ENCODE assay signal across 1 cellular context in the genomic region with DNA sequence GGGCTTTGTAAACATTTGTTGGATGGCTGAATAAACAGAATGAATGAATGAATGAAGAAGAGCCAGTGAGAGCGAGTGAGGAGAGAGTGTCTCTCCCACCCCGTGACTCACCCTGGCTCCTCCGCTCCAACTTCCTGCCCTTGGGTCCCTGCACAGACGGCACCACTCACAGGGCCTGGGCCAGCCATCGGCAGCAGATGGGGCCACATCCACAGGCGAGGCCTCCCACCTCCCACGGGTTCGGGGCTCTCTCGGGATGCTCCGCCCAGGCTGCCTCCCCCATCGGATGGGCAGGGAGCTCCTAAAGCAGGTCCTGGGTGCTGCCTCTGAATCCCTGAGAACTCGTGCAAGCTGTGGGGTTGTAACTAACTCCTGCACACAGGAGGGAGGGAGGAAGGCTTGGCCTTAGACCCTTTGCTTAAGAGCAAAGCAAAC.
TF ChIP-seq lines count a peak whose summit lies in the region.

No MANE protein-coding gene starts in this region.

TF ChIP-seq in HepG2, 621 proteins besides CTCF, POLR2A, EP300 and RAD21 (continued from another document):
- TF ChIP-seq RERE (CRISPR knock-in tag; IDR thresholded peaks at IDR 0.05; ENCODE audit: low read depth) (no peak), ISL2 (CRISPR knock-in tag; IDR thresholded peaks at IDR 0.05) (no peak), ZFP62 (CRISPR knock-in tag; IDR thresholded peaks at IDR 0.05) (no peak), ZNF180 (CRISPR knock-in tag; IDR thresholded peaks at IDR 0.05; ENCODE audit: borderline replicate concordance, low read depth) (no peak), XRCC5 (optimal IDR thresholded peaks at IDR 0.05; ENCODE audit: low read length) (peak; percentile 35), ZNF615 (CRISPR knock-in tag; IDR thresholded peaks at IDR 0.05; ENCODE audit: borderline replicate concordance) (no peak), GTF3A (CRISPR knock-in tag; conservative IDR thresholded peaks at IDR 0.05) (no peak), ZNF687 (CRISPR knock-in tag; IDR thresholded peaks at IDR 0.05) (0 out of 2 replicates have a peak, but pooled peaks have one; percentile 11), ZNF30 (CRISPR knock-in tag; IDR thresholded peaks at IDR 0.05) (no peak), NFE2 (CRISPR knock-in tag; IDR thresholded peaks at IDR 0.05) (no peak), NFE2L2 (IDR thresholded peaks at IDR 0.05; ENCODE audit: low read length) (no peak), PITX1 (CRISPR knock-in tag; IDR thresholded peaks at IDR 0.05) (no peak), CBX5 (CRISPR knock-in tag; IDR thresholded peaks at IDR 0.05; ENCODE audit: borderline replicate concordance) (no peak)
- TF ChIP-seq, protein P1, sequence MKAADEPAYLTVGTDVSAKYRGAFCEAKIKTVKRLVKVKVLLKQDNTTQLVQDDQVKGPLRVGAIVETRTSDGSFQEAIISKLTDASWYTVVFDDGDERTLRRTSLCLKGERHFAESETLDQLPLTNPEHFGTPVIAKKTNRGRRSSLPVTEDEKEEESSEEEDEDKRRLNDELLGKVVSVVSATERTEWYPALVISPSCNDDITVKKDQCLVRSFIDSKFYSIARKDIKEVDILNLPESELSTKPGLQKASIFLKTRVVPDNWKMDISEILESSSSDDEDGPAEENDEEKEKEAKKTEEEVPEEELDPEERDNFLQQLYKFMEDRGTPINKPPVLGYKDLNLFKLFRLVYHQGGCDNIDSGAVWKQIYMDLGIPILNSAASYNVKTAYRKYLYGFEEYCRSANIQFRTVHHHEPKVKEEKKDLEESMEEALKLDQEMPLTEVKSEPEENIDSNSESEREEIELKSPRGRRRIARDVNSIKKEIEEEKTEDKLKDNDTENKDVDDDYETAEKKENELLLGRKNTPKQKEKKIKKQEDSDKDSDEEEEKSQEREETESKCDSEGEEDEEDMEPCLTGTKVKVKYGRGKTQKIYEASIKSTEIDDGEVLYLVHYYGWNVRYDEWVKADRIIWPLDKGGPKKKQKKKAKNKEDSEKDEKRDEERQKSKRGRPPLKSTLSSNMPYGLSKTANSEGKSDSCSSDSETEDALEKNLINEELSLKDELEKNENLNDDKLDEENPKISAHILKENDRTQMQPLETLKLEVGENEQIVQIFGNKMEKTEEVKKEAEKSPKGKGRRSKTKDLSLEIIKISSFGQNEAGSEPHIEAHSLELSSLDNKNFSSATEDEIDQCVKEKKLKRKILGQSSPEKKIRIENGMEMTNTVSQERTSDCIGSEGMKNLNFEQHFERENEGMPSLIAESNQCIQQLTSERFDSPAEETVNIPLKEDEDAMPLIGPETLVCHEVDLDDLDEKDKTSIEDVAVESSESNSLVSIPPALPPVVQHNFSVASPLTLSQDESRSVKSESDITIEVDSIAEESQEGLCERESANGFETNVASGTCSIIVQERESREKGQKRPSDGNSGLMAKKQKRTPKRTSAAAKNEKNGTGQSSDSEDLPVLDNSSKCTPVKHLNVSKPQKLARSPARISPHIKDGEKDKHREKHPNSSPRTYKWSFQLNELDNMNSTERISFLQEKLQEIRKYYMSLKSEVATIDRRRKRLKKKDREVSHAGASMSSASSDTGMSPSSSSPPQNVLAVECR (CRISPR knock-in tag; IDR thresholded peaks at IDR 0.05; ENCODE audit: borderline replicate concordance), result 0 out of 2 replicates have a peak, but pooled peaks have one; percentile 21
- TF ChIP-seq, protein P2, sequence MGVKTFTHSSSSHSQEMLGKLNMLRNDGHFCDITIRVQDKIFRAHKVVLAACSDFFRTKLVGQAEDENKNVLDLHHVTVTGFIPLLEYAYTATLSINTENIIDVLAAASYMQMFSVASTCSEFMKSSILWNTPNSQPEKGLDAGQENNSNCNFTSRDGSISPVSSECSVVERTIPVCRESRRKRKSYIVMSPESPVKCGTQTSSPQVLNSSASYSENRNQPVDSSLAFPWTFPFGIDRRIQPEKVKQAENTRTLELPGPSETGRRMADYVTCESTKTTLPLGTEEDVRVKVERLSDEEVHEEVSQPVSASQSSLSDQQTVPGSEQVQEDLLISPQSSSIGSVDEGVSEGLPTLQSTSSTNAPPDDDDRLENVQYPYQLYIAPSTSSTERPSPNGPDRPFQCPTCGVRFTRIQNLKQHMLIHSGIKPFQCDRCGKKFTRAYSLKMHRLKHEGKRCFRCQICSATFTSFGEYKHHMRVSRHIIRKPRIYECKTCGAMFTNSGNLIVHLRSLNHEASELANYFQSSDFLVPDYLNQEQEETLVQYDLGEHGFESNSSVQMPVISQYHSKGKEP (CRISPR knock-in tag; IDR thresholded peaks at IDR 0.05), result no peak
- TF ChIP-seq, protein P3, sequence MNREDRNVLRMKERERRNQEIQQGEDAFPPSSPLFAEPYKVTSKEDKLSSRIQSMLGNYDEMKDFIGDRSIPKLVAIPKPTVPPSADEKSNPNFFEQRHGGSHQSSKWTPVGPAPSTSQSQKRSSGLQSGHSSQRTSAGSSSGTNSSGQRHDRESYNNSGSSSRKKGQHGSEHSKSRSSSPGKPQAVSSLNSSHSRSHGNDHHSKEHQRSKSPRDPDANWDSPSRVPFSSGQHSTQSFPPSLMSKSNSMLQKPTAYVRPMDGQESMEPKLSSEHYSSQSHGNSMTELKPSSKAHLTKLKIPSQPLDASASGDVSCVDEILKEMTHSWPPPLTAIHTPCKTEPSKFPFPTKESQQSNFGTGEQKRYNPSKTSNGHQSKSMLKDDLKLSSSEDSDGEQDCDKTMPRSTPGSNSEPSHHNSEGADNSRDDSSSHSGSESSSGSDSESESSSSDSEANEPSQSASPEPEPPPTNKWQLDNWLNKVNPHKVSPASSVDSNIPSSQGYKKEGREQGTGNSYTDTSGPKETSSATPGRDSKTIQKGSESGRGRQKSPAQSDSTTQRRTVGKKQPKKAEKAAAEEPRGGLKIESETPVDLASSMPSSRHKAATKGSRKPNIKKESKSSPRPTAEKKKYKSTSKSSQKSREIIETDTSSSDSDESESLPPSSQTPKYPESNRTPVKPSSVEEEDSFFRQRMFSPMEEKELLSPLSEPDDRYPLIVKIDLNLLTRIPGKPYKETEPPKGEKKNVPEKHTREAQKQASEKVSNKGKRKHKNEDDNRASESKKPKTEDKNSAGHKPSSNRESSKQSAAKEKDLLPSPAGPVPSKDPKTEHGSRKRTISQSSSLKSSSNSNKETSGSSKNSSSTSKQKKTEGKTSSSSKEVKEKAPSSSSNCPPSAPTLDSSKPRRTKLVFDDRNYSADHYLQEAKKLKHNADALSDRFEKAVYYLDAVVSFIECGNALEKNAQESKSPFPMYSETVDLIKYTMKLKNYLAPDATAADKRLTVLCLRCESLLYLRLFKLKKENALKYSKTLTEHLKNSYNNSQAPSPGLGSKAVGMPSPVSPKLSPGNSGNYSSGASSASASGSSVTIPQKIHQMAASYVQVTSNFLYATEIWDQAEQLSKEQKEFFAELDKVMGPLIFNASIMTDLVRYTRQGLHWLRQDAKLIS (CRISPR knock-in tag; IDR thresholded peaks at IDR 0.05), result no peak
- TF ChIP-seq, protein P4, sequence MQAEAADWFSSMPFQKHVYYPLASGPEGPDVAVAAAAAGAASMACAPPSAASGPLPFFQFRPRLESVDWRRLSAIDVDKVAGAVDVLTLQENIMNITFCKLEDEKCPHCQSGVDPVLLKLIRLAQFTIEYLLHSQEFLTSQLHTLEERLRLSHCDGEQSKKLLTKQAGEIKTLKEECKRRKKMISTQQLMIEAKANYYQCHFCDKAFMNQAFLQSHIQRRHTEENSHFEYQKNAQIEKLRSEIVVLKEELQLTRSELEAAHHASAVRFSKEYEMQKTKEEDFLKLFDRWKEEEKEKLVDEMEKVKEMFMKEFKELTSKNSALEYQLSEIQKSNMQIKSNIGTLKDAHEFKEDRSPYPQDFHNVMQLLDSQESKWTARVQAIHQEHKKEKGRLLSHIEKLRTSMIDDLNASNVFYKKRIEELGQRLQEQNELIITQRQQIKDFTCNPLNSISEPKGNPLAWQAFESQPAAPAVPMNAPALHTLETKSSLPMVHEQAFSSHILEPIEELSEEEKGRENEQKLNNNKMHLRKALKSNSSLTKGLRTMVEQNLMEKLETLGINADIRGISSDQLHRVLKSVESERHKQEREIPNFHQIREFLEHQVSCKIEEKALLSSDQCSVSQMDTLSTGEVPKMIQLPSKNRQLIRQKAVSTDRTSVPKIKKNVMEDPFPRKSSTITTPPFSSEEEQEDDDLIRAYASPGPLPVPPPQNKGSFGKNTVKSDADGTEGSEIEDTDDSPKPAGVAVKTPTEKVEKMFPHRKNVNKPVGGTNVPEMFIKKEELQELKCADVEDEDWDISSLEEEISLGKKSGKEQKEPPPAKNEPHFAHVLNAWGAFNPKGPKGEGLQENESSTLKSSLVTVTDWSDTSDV (CRISPR knock-in tag; IDR thresholded peaks at IDR 0.05), result no peak
